1 cellular context compared by ENCODE assay signal in the genomic region with DNA sequence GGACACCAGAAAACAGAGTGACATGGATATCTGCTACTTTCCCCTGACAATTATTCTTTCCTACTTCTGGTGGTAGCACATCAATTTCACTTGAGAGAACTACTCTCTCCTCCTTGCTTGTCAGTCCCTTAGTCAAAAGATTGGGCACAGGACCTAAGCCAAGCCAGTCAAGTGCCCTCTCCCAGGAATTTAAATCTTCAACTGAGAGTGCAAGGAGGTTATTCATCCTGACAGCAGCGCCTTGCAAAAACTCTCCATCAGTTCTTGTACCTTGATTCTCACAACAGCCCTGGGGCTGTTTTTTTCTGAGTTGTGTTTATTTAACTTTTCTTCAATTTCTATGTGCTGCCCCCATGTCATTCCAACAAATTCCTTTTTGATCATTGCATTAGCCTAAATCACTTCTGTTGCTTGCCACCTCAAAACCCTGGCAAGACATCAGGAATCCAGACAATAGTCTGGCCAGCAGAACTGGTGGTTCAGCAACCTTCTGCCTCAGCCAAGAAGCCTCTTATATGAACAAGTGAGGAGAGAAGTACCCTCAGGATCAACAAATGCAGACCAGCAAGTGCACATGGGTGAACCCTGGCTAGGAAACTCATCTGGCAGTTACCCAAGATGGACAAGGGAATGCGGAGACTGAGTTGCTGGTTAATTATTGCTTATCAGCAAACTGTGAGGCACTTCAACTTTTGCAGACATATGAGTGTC.
TF ChIP-seq lines count a peak whose summit lies in the region.

No MANE protein-coding gene starts in this region.

TF ChIP-seq in HepG2, 621 proteins besides CTCF, POLR2A, EP300 and RAD21:
- TF ChIP-seq GATA4 (IDR thresholded peaks at IDR 0.05; ENCODE audit: borderline replicate concordance, low read depth) (no peak), MAFK (conservative IDR thresholded peaks at IDR 0.05 in 1 of 2, IDR thresholded peaks at IDR 0.05 in 1 of 2; ENCODE audit: low read length in 2 of 2) (0 out of 4 replicates have a peak, but pooled peaks of 1 of the 2 experiments have one; percentile 6)
